In genomic region chr1:115365738-115366137, GRCh38 we compare ENCODE assay signal across 1 cellular context.
TF ChIP-seq lines count a peak whose summit lies in the region.

No MANE protein-coding gene starts in this region.

TF ChIP-seq in IMR-90, 13 proteins besides CTCF, POLR2A, EP300 and RAD21 (continued from another document):
- TF ChIP-seq ELK1 (IDR thresholded peaks at IDR 0.05; ENCODE audit: borderline replicate concordance, low read depth, low read length): no peak
- no peak for TF ChIP-seq MAZ (IDR thresholded peaks at IDR 0.05; ENCODE audit: borderline replicate concordance, low read depth, low read length)
- TF ChIP-seq MXI1 (IDR thresholded peaks at IDR 0.05; ENCODE audit: borderline replicate concordance, low read depth, low read length): no peak
- no peak for TF ChIP-seq CEBPB (IDR thresholded peaks at IDR 0.05; ENCODE audit: low read depth, low read length)
- no peak for TF ChIP-seq MAFK (IDR thresholded peaks at IDR 0.05; ENCODE audit: low read depth, low read length)
- TF ChIP-seq FOS (IDR thresholded peaks at IDR 0.05; ENCODE audit: low read depth, low read length): no peak
- no peak for TF ChIP-seq BHLHE40 (IDR thresholded peaks at IDR 0.05; ENCODE audit: low read depth, low read length)
